ENCODE assay signal across 8 cellular contexts in the genomic region with DNA sequence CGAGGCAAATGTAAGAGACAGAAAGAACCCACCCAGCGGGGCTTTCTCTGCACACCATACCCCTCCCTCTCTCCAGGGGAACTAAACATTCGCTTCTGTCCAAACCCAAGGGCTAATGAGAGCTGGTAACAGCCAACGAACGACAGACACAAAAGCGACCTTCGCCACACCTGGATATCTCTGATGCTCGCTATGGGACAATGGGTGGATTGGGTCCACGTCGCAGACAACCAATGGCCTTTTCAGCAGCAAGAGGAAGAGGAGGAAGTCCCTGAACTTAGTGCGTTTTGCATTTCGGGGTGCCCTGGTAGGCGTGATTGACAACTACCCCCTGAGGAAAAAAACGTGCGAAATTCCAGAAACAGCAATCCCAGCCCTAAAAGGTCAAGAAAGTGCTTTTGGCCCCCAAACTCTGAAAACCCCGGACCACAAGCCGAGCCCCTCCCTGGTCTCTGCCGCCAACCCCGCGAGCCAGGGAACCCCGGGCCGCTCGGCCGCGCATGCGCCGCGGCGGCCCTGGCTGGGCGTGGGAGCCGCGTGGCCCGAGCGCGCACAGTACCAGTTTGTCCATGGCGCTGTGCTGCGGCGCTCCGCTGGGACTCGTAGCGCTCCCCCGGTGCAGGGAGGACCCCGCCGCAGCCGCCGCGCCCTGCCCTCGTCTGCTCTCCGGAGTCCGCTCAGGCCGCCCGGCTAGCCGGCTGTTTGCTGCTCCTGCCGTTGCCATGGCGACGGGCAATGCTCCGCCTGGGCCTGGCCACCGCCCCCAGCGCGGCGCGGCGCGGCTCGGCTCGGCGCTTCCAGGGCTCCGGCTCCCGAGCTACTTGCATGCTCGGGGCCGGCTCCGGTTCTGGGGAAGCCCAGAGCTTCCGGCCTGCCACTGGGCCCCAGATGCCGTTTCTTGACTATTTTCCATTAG.
A peak's percentile ranks its signal among the peaks of the same experiment; 100 is the strongest.
DNase-seq lines count a peak whose midpoint lies in the region; ATAC-seq and TF ChIP-seq lines count a peak whose summit lies in the region.

No MANE protein-coding gene starts in this region.

- DNase-seq in A172 (ENCODE audit: low spot score) = peak; percentile 84
- peak; percentile 82 for DNase-seq in NCI-H1417 treated with DMSO at 0.1 percent for 48 hours (lab: John Stamatoyannopoulos, UW)
- peak; percentile 99 for DNase-seq in SW480 (ENCODE audit: low spot score)
- DNase-seq in kidney epithelial cell (ENCODE audit: low read depth) = peak; percentile 67
- DNase-seq in smooth muscle cell of the brain vasculature (ENCODE audit: low read depth, low spot score) = peak; percentile 51

- peak overlapping the region; percentile 55 for H3K27ac ChIP-seq in cingulate gyrus (ENCODE audit: low read depth, low read length)

- H3K4me3 ChIP-seq in kidney epithelial cell (ENCODE audit: low read depth, low read length) = peak overlapping the region; percentile 48

- ATAC-seq in GM18498 (IDR thresholded peaks at IDR 0.05; ENCODE audit: unreplicated experiment) (peak; percentile 95), HG02840 (IDR thresholded peaks at IDR 0.05; ENCODE audit: low FRiP score, unreplicated experiment) (peak; percentile 94)

- no peak for TF ChIP-seq CTCF in kidney epithelial cell (IDR thresholded peaks at IDR 0.05; ENCODE audit: insufficient read depth, low read length, poor library complexity, severe bottlenecking)

- H3K36me3 ChIP-seq in kidney epithelial cell (ENCODE audit: control insufficient read depth, insufficient read depth, low read length) = no peaks in the 10 kb centered on the region

- no peaks in the 10 kb centered on the region for H3K27me3 ChIP-seq in kidney epithelial cell (ENCODE audit: control insufficient read depth, insufficient read depth, low read length)

Comparison
In these comparisons a context has a peak if more than half of its experiments do, and no peak if none do; other contexts are left out.
1. Peak in every context shown above with its lines: DNase-seq, ATAC-seq, H3K4me3 ChIP-seq and H3K27ac ChIP-seq.